ENCODE assay signal across 12 cellular contexts in genomic region chr7:70506463-70506862, GRCh38.
DNase-seq lines count a peak whose midpoint lies in the region; ATAC-seq and TF ChIP-seq lines count a peak whose summit lies in the region.
"Had no signal": no experiment of that assay in that cellular context is flagged by ENCODE, and none has a peak within 500 bp of the region (broad histone marks: within the 10 kb centered on the region; RNA-seq: fewer than 3 reads in every experiment).

No MANE protein-coding gene starts in this region.

- peaks cover 31% of the 10 kb centered on the region for H3K4me1 Mint-ChIP-seq in type B pancreatic cell (ENCODE audit: unreplicated experiment)
- H3K4me1 Mint-ChIP-seq: naive thymus-derived CD8-positive, alpha-beta T cell had no signal

- no peak for DNase-seq in heart right ventricle
- DNase-seq in left ventricle myocardium inferior: no peak
- peak; percentile 78 for DNase-seq in NCI-H524 treated with DMSO at 0.1 percent for 48 hours (lab: John Stamatoyannopoulos, UW)
- DNase-seq in fibroblast of the conjunctiva (ENCODE audit: low read depth): peak; percentile 3
- no peak for DNase-seq in type B pancreatic cell (ENCODE audit: extremely low spot score, unreplicated experiment)
- DNase-seq in T1000 (lab: John Stamatoyannopoulos, UW): no peak
- DNase-seq: PC-3; stimulated activated naive CD4-positive, alpha-beta T cell had no signal

- intact Hi-C loops in heart right ventricle (cut with DNase I) (no loop called here), left ventricle myocardium inferior (cut with micrococcal nuclease) (no loop called here)

- 55 to 66% methylated on average over 7 of the region's 7 CpGs for WGBS in heart right ventricle, 2 donors

- H3K9me3 ChIP-seq in heart right ventricle: no peaks in the 10 kb centered on the region
- no peaks in the 10 kb centered on the region for H3K9me3 ChIP-seq in left ventricle myocardium inferior (replicated peaks)

- H3K36me3 ChIP-seq in heart right ventricle: no peaks in the 10 kb centered on the region
- no peaks in the 10 kb centered on the region for H3K36me3 ChIP-seq in left ventricle myocardium inferior

- TF ChIP-seq CTCF in heart right ventricle (IDR thresholded peaks at IDR 0.05) (peak in 6 of 9 donors; percentile 12 to 36 (median 20)), left ventricle myocardium inferior (IDR thresholded peaks at IDR 0.05; ENCODE audit: borderline replicate concordance) (no peak), type B pancreatic cell (conservative IDR thresholded peaks at IDR 0.05) (peak; percentile 61)

- H3K36me3 Mint-ChIP-seq in type B pancreatic cell: peaks cover 20% of the 10 kb centered on the region
- H3K36me3 Mint-ChIP-seq: naive thymus-derived CD8-positive, alpha-beta T cell had no signal

- H3K27ac Mint-ChIP-seq in type B pancreatic cell: no peak overlapping the region
- H3K27ac Mint-ChIP-seq: naive thymus-derived CD8-positive, alpha-beta T cell had no signal

- H3K27me3 ChIP-seq in heart right ventricle: no peaks in the 10 kb centered on the region
- H3K27me3 ChIP-seq in left ventricle myocardium inferior (ENCODE audit: low read depth): no peaks in the 10 kb centered on the region

- H3K9me3 Mint-ChIP-seq in type B pancreatic cell: no peaks in the 10 kb centered on the region
- H3K9me3 Mint-ChIP-seq: naive thymus-derived CD8-positive, alpha-beta T cell had no signal

- peak in 3 of 8 donors; percentile 34 to 45 (median 41) for ATAC-seq in heart right ventricle
- ATAC-seq in GM19324 (IDR thresholded peaks at IDR 0.05; ENCODE audit: low FRiP score, unreplicated experiment): no peak
- no peak for ATAC-seq in GM19463 (IDR thresholded peaks at IDR 0.05; ENCODE audit: unreplicated experiment)
- ATAC-seq: HCT116; naive thymus-derived CD8-positive, alpha-beta T cell; PC-3 had no signal

- H3K27me3 Mint-ChIP-seq in type B pancreatic cell: peaks cover 14% of the 10 kb centered on the region
- H3K27me3 Mint-ChIP-seq: naive thymus-derived CD8-positive, alpha-beta T cell had no signal

- H3K4me1 ChIP-seq in heart right ventricle (no peaks in the 10 kb centered on the region), left ventricle myocardium inferior (no peaks in the 10 kb centered on the region)

- H3K4me3 ChIP-seq in heart right ventricle: no peak overlapping the region
- H3K4me3 ChIP-seq in left ventricle myocardium inferior: no peak overlapping the region

- no peak overlapping the region for H3K4me3 Mint-ChIP-seq in type B pancreatic cell
- H3K4me3 Mint-ChIP-seq: naive thymus-derived CD8-positive, alpha-beta T cell had no signal

- no peak overlapping the region for H3K27ac ChIP-seq in heart right ventricle
- no peak overlapping the region for H3K27ac ChIP-seq in left ventricle myocardium inferior (replicated peaks)

Comparison
In these comparisons a context has a peak if more than half of its experiments do, and no peak if none do; other contexts are left out.
1. DNase-seq: peak in NCI-H524 treated with DMSO at 0.1 percent for 48 hours (single experiment) and fibroblast of the conjunctiva (single experiment); none in heart right ventricle (0 of 2), left ventricle myocardium inferior (single experiment), type B pancreatic cell (single experiment) and T1000 (single experiment).